Comparison of ENCODE assay signal across 29 cellular contexts in genomic region chr2:48026865-48027264, GRCh38.
"Had no signal": no experiment of that assay in that cellular context is flagged by ENCODE, and none has a peak within 500 bp of the region (broad histone marks: within the 10 kb centered on the region; RNA-seq: fewer than 3 reads in every experiment).

No MANE protein-coding gene starts in this region.

- H3K27me3 ChIP-seq: ovary, transverse colon, upper lobe of right lung, uterus had no signal

- H3K9me3 ChIP-seq: esophagus squamous epithelium, heart right ventricle, lower lobe of right lung, ovary, psoas muscle, transverse colon, upper lobe of right lung, uterus had no signal

- FAIRE-seq: endometrium, small intestine had no signal

- H3K36me3 ChIP-seq: esophagus squamous epithelium, heart right ventricle, lower lobe of right lung, ovary, transverse colon, upper lobe of right lung, uterus had no signal

- H3K27ac ChIP-seq: esophagus squamous epithelium, heart right ventricle, lower lobe of right lung, ovary, psoas muscle, transverse colon, upper lobe of right lung, uterus had no signal

- H3K36me3 Mint-ChIP-seq: immature natural killer cell, natural killer cell had no signal

- H3K4me1 ChIP-seq: esophagus squamous epithelium, heart right ventricle, lower lobe of right lung, psoas muscle, transverse colon, upper lobe of right lung, uterus had no signal

- H3K27ac Mint-ChIP-seq: effector memory CD8-positive, alpha-beta T cell; immature natural killer cell; natural killer cell; stimulated activated naive B cell treated with anti-CD40 and anti-IgM and Interleukin-4, amounts not matched to agents 10 μg/mL and 1 μg/mL and 100 μg/mL, for 72 hours; stimulated activated naive CD8-positive, alpha-beta T cell treated with anti-CD3 and anti-CD28 coated beads, Interleukin-15, Interleukin-2, amounts not matched to agents 100 ng/mL and 50 ng/mL, for 24 hours had no signal

- H3K4me3 ChIP-seq: esophagus squamous epithelium, heart right ventricle, lower lobe of right lung, ovary, psoas muscle, transverse colon, upper lobe of right lung, uterus had no signal

- ATAC-seq: effector memory CD8-positive, alpha-beta T cell; heart right ventricle; left colon; left ventricle myocardium superior; lower lobe of right lung; natural killer cell; psoas muscle; right cardiac atrium; stimulated activated naive B cell treated with anti-CD40 and anti-IgM and Interleukin-4, amounts not matched to agents 10 μg/mL and 1 μg/mL and 100 μg/mL, for 72 hours; upper lobe of right lung had no signal

- H3K9me3 Mint-ChIP-seq: effector memory CD8-positive, alpha-beta T cell; immature natural killer cell; natural killer cell; stimulated activated naive CD8-positive, alpha-beta T cell treated with anti-CD3 and anti-CD28 coated beads, Interleukin-15, Interleukin-2, amounts not matched to agents 100 ng/mL and 50 ng/mL, for 24 hours had no signal

- H3K4me3 Mint-ChIP-seq: effector memory CD8-positive, alpha-beta T cell; immature natural killer cell; natural killer cell; stimulated activated naive B cell treated with anti-CD40 and anti-IgM and Interleukin-4, amounts not matched to agents 10 μg/mL and 1 μg/mL and 100 μg/mL, for 72 hours; stimulated activated naive CD8-positive, alpha-beta T cell treated with anti-CD3 and anti-CD28 coated beads, Interleukin-15, Interleukin-2, amounts not matched to agents 100 ng/mL and 50 ng/mL, for 24 hours had no signal

- H3K4me1 Mint-ChIP-seq: immature natural killer cell; natural killer cell; stimulated activated naive B cell treated with anti-CD40 and anti-IgM and Interleukin-4, amounts not matched to agents 10 μg/mL and 1 μg/mL and 100 μg/mL, for 72 hours had no signal

- DNase-seq: cortex of kidney; effector memory CD8-positive, alpha-beta T cell; erythroblast; esophagus squamous epithelium; foreskin melanocyte; glutamatergic neuron; heart right ventricle; hippocampal formation; immature natural killer cell; islet precursor cell; kidney glomerular epithelial cell; left colon; left ventricle myocardium superior; lower lobe of right lung; natural killer cell; occipital lobe; ovary; posterior cingulate gyrus; psoas muscle; right cardiac atrium; small intestine; stimulated activated CD4-positive, alpha-beta T cell treated with anti-CD3 and anti-CD28 coated beads, Interleukin-15, amount 100 ng/mL, for 24 hours; stimulated activated CD4-positive, alpha-beta T cell treated with anti-CD3 and anti-CD28 coated beads, Interleukin-2, amount 100 ng/mL, for 48 hours; stimulated activated naive B cell treated with anti-CD40 and anti-IgM and Interleukin-4, amounts not matched to agents 10 μg/mL and 1 μg/mL and 100 μg/mL, for 72 hours; transverse colon; upper lobe of right lung; uterus had no signal
